ENCODE assay signal across 17 cellular contexts in genomic region chr1:41957568-41957967, GRCh38. TPM values are rescaled to one million over a fixed set of nuclear protein-coding genes. Genes with fewer than 3 reads are reported as not detected.
A peak's percentile ranks its signal among the peaks of the same experiment; 100 is the strongest.
DNase-seq lines count a peak whose midpoint lies in the region; ATAC-seq, FAIRE-seq and TF ChIP-seq lines count a peak whose summit lies in the region.
"Had no signal": no experiment of that assay in that cellular context is flagged by ENCODE, and none has a peak within 500 bp of the region (broad histone marks: within the 10 kb centered on the region; RNA-seq: fewer than 3 reads in every experiment).

No MANE protein-coding gene starts in this region.

- H3K4me3 ChIP-seq in astrocyte (ENCODE audit: insufficient read depth, low read depth, low read length) = peak overlapping the region; percentile 3
- H3K4me3 ChIP-seq in heart left ventricle = no peak overlapping the region
- H3K4me3 ChIP-seq in neural progenitor cell = no peak overlapping the region
- H3K4me3 ChIP-seq: ascending aorta, right lobe of liver had no signal

- no peaks in the 10 kb centered on the region for H3K36me3 Mint-ChIP-seq in astrocyte (ENCODE audit: low read depth, unreplicated experiment)
- H3K36me3 Mint-ChIP-seq in neural progenitor cell = no peaks in the 10 kb centered on the region
- H3K36me3 Mint-ChIP-seq in activated CD4-positive, alpha-beta T cell treated with anti-CD3 and anti-CD28 coated beads, Interleukin-2, amount 10 ng/mL, durations not matched to agents 24 days and 14 days (ENCODE audit: low read depth) = no peaks in the 10 kb centered on the region
- H3K36me3 Mint-ChIP-seq: natural killer cell had no signal

- H3K9me3 ChIP-seq in astrocyte (ENCODE audit: insufficient read depth, low read depth, low read length) (no peaks in the 10 kb centered on the region), heart left ventricle (no peaks in the 10 kb centered on the region), neural progenitor cell (ENCODE audit: low read depth) (no peaks in the 10 kb centered on the region)
- H3K9me3 ChIP-seq: ascending aorta, right lobe of liver had no signal

- 52 to 60% (median 58%) methylated on average over 3 of the region's 3 CpGs for WGBS in heart left ventricle, 4 donors

- H3K27ac ChIP-seq in astrocyte (ENCODE audit: low read depth, low read length) (peak overlapping the region; percentile 96), heart left ventricle (peak overlapping the region in 5 of 12 donors; percentile 4 to 48 (median 19)), neural progenitor cell (no peak overlapping the region)
- H3K27ac ChIP-seq: ascending aorta, right lobe of liver had no signal

- no peaks in the 10 kb centered on the region for H3K36me3 ChIP-seq in astrocyte (ENCODE audit: insufficient read depth, low read length)
- H3K36me3 ChIP-seq in heart left ventricle = no peaks in the 10 kb centered on the region
- H3K36me3 ChIP-seq in neural progenitor cell = no peaks in the 10 kb centered on the region
- H3K36me3 ChIP-seq: ascending aorta, right lobe of liver had no signal

- FAIRE-seq in astrocyte (lab: Jason Lieb, UNC) = peak; percentile 84
- FAIRE-seq: A204.1 had no signal

- H3K9ac ChIP-seq in astrocyte (ENCODE audit: low read length) (peak overlapping the region; percentile 36), neural progenitor cell (no peak overlapping the region)

- H3K79me2 ChIP-seq in astrocyte (ENCODE audit: insufficient read depth, low read length) (peaks cover 32% of the 10 kb centered on the region), neural progenitor cell (ENCODE audit: low read depth) (no peaks in the 10 kb centered on the region)

- intact Hi-C loops in Right ventricle myocardium inferior (cut with DNase I) = no loop called here
- intact Hi-C loops in cardiac septum (cut with DNase I) = no loop called here
- intact Hi-C loops in heart left ventricle (cut with DNase I) = no loop called here
- intact Hi-C loops in activated CD4-positive, alpha-beta T cell treated with anti-CD3 and anti-CD28 coated beads, Interleukin-2, amount 10 ng/mL, durations not matched to agents 24 days and 14 days (cut with micrococcal nuclease) = loop anchor here (5.0 kb wide), 1 partner anchor 35 kb away; no protein-coding TSS in a partner anchor

- peak; percentile 61 for ATAC-seq in Right ventricle myocardium inferior
- ATAC-seq in heart left ventricle = peak in 3 of 4 donors; percentile 54 to 87 (median 84)
- no peak for ATAC-seq in GM19467 (IDR thresholded peaks at IDR 0.05; ENCODE audit: unreplicated experiment)
- ATAC-seq: natural killer cell, Panc1, right lobe of liver had no signal

- DNase-seq in Right ventricle myocardium inferior (ENCODE audit: missing footprints) = no peak
- no peak for DNase-seq in cardiac septum (ENCODE audit: low spot score)
- peak; percentile 91 for DNase-seq in astrocyte (ENCODE audit: low read depth)
- DNase-seq in heart left ventricle = peak in 1 of 5 donors; percentile 52
- no peak for DNase-seq in neural progenitor cell (ENCODE audit: low spot score)
- DNase-seq in dedifferentiated amniotic fluid mesenchymal stem cell (ENCODE audit: extremely low spot score) = no peak
- no peak for DNase-seq in activated CD4-positive, alpha-beta T cell treated with anti-CD3 and anti-CD28 coated beads, Interleukin-2, amount 10 ng/mL, durations not matched to agents 24 days and 14 days
- DNase-seq: activated CD4-positive, alpha-beta memory T cell treated with anti-CD3 and anti-CD28 coated beads, Interleukin-2, amount 10 ng/mL, durations not matched to agents 7 days and 5 days; KBM-7; natural killer cell; NCI-H510A; right lobe of liver; stimulated activated naive CD4-positive, alpha-beta T cell treated with Interleukin-2 at 50 U/mL for 16 hours had no signal

- peaks cover 8% of the 10 kb centered on the region for H3F3A ChIP-seq in neural progenitor cell (ENCODE audit: low read depth)

- TF ChIP-seq CTCF in astrocyte (IDR thresholded peaks at IDR 0.05; ENCODE audit: insufficient read depth, low read depth, low read length) (no peak), heart left ventricle (IDR thresholded peaks at IDR 0.05) (no peak), neural progenitor cell (IDR thresholded peaks at IDR 0.05) (no peak)

- no peaks in the 10 kb centered on the region for H4K20me1 ChIP-seq in astrocyte (ENCODE audit: insufficient read depth, low read length)
- no peaks in the 10 kb centered on the region for H4K20me1 ChIP-seq in neural progenitor cell (ENCODE audit: low read depth)

- peaks cover 53% of the 10 kb centered on the region for H3K4me1 ChIP-seq in astrocyte (ENCODE audit: insufficient read depth, low read length)
- peaks cover 0 to 17% (median 8%) of the 10 kb centered on the region in 12 donors for H3K4me1 ChIP-seq in heart left ventricle
- H3K4me1 ChIP-seq in neural progenitor cell = peaks cover 16% of the 10 kb centered on the region
- H3K4me1 ChIP-seq: ascending aorta, right lobe of liver had no signal

- H3K4me2 ChIP-seq in astrocyte (ENCODE audit: low read length) = peak overlapping the region; percentile 77
- H3K4me2 ChIP-seq in neural progenitor cell = no peak overlapping the region

- H3K4me3 Mint-ChIP-seq in astrocyte (ENCODE audit: unreplicated experiment) (no peak overlapping the region), neural progenitor cell (no peak overlapping the region)
- H3K4me3 Mint-ChIP-seq in activated CD4-positive, alpha-beta T cell treated with anti-CD3 and anti-CD28 coated beads, Interleukin-2, amount 10 ng/mL, durations not matched to agents 24 days and 14 days = no peak overlapping the region
- H3K4me3 Mint-ChIP-seq: activated CD4-positive, alpha-beta memory T cell treated with anti-CD3 and anti-CD28 coated beads, Interleukin-2, amount 10 ng/mL, durations not matched to agents 7 days and 5 days; natural killer cell had no signal

- H2AFZ ChIP-seq in astrocyte (ENCODE audit: low read depth, low read length) = no peak overlapping the region
- H2AFZ ChIP-seq in neural progenitor cell (replicated peaks) = no peak overlapping the region

- H3K9me3 Mint-ChIP-seq in astrocyte (ENCODE audit: unreplicated experiment) = no peaks in the 10 kb centered on the region
- H3K9me3 Mint-ChIP-seq in neural progenitor cell = peaks cover 3% of the 10 kb centered on the region
- peaks cover 8% of the 10 kb centered on the region for H3K9me3 Mint-ChIP-seq in activated CD4-positive, alpha-beta T cell treated with anti-CD3 and anti-CD28 coated beads, Interleukin-2, amount 10 ng/mL, durations not matched to agents 24 days and 14 days
- H3K9me3 Mint-ChIP-seq: natural killer cell had no signal

- H3K27ac Mint-ChIP-seq in astrocyte (ENCODE audit: unreplicated experiment) (no peak overlapping the region), neural progenitor cell (no peak overlapping the region)
- no peak overlapping the region for H3K27ac Mint-ChIP-seq in activated CD4-positive, alpha-beta T cell treated with anti-CD3 and anti-CD28 coated beads, Interleukin-2, amount 10 ng/mL, durations not matched to agents 24 days and 14 days
- H3K27ac Mint-ChIP-seq: activated CD4-positive, alpha-beta memory T cell treated with anti-CD3 and anti-CD28 coated beads, Interleukin-2, amount 10 ng/mL, durations not matched to agents 7 days and 5 days; natural killer cell had no signal

- TF ChIP-seq POLR2A in heart left ventricle (IDR thresholded peaks at IDR 0.05) = no peak

- H3K27me3 Mint-ChIP-seq in astrocyte (ENCODE audit: low read depth, unreplicated experiment) (peaks cover 3% of the 10 kb centered on the region), neural progenitor cell (ENCODE audit: insufficient read depth, low read depth) (no peaks in the 10 kb centered on the region)
- no peaks in the 10 kb centered on the region for H3K27me3 Mint-ChIP-seq in activated CD4-positive, alpha-beta T cell treated with anti-CD3 and anti-CD28 coated beads, Interleukin-2, amount 10 ng/mL, durations not matched to agents 24 days and 14 days
- H3K27me3 Mint-ChIP-seq: activated CD4-positive, alpha-beta memory T cell treated with anti-CD3 and anti-CD28 coated beads, Interleukin-2, amount 10 ng/mL, durations not matched to agents 7 days and 5 days had no signal

- H3K27me3 ChIP-seq in astrocyte (ENCODE audit: insufficient read depth, low read length) (no peaks in the 10 kb centered on the region), heart left ventricle (no peaks in the 10 kb centered on the region), neural progenitor cell (no peaks in the 10 kb centered on the region)
- H3K27me3 ChIP-seq: ascending aorta, right lobe of liver had no signal

- H3K4me1 Mint-ChIP-seq in astrocyte (ENCODE audit: low read depth, unreplicated experiment) (peaks cover 28% of the 10 kb centered on the region), neural progenitor cell (peaks cover 31% of the 10 kb centered on the region)
- H3K4me1 Mint-ChIP-seq in activated CD4-positive, alpha-beta T cell treated with anti-CD3 and anti-CD28 coated beads, Interleukin-2, amount 10 ng/mL, durations not matched to agents 24 days and 14 days = peaks cover 9% of the 10 kb centered on the region

RNA-seq across cellular contexts. Expression of gene HIVEP3, which starts 38.8 kb away (rescaled TPM):
- total RNA-seq in Right ventricle myocardium inferior (6.5 TPM), cardiac septum (3.7 TPM), astrocyte (8.9 and 9.4 TPM in 2 replicates), heart left ventricle (10 to 100 TPM in 1 of 9 donors, 1 to 10 TPM in 8; 3.2 to 11.9 (median 5.1) TPM), neural progenitor cell (ENCODE audit: low replicate concordance) (0.37 and 1.1 TPM in 2 replicates)
- polyA plus RNA-seq in heart left ventricle = 1 to 10 TPM; 4.1 TPM
- total RNA-seq in activated CD4-positive, alpha-beta T cell treated with anti-CD3 and anti-CD28 coated beads, Interleukin-2, amount 10 ng/mL, durations not matched to agents 24 days and 14 days = 70.5 and 73.9 TPM in 2 replicates
